1 cellular context compared by ENCODE assay signal in the genomic region with DNA sequence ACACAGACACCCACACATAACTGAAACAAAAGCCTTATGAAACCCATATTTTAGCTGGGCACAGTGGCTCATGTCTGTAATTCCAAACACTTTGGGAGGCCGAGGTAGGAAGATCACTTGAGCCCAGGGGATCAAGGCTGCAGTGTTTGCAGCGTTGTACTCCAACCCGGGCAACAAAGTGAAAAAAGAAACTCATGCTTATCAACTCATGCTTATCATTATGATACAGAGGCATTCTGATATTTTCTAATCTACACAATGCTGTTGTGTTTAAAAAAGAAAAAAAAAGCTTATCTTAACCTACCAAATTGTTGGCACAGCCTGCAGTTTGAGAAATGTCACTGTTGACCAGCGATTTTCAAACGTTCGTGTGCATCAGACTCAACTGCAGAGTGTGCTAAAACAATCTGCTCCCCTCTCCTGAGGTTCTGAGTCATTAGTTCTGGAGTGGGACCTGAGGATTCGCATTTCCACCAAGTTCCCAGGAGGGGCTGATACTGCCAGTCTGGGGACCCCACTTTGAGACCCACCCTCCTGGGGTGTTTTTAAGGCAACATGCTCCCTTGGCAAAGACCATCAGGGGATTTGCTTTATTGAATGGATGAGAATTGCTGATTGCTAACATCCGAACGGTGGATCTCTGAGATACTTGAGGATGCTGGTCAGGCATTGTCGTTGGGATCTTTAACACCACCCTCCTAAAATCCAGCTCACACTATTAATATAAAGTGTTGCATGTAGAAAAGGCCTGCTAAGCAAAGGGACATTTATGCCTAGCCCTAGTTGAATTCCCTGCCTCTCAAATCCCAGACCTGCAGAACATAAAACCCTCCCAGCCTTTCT.
A peak's percentile ranks its signal among the peaks of the same experiment; 100 is the strongest.
TF ChIP-seq lines count a peak whose summit lies in the region.

No MANE protein-coding gene starts in this region.

TF ChIP-seq in K562, 482 proteins besides CTCF, POLR2A, EP300 and RAD21 (continued from another document):
- TF ChIP-seq CC2D1A (IDR thresholded peaks at IDR 0.05) = 0 out of 2 replicates have a peak, but pooled peaks have one; percentile 26
- TF ChIP-seq ZNF79 (CRISPR knock-in tag; IDR thresholded peaks at IDR 0.05; ENCODE audit: low read depth) = no peak
- no peak for TF ChIP-seq PRMT5 (CRISPR knock-in tag; IDR thresholded peaks at IDR 0.05)
- TF ChIP-seq ZNF41 (CRISPR knock-in tag; conservative IDR thresholded peaks at IDR 0.05) = peak; percentile 53; the same call in 1 of the 2 replicates
- peak; percentile 72; the same call in 1 of the 2 replicates for TF ChIP-seq MEF2D (tag; conservative IDR thresholded peaks at IDR 0.05; ENCODE audit: low read depth)
- peak in 1 of 2 experiments; percentile 46; a peak in 2 of 4 replicates for TF ChIP-seq MAZ (CRISPR knock-in tag; conservative IDR thresholded peaks at IDR 0.05 in 1 of 2, IDR thresholded peaks at IDR 0.05 in 1 of 2)
- TF ChIP-seq ZNF589 (CRISPR knock-in tag; IDR thresholded peaks at IDR 0.05; ENCODE audit: low read depth) = no peak
- peak; percentile 38; the same call in 1 of the 2 replicates for TF ChIP-seq CREM (IDR thresholded peaks at IDR 0.05; ENCODE audit: low read depth)
- peak; percentile 52; the same call in 1 of the 2 replicates for TF ChIP-seq ZNF175 (CRISPR knock-in tag; IDR thresholded peaks at IDR 0.05; ENCODE audit: low read depth)
- TF ChIP-seq, protein P1, sequence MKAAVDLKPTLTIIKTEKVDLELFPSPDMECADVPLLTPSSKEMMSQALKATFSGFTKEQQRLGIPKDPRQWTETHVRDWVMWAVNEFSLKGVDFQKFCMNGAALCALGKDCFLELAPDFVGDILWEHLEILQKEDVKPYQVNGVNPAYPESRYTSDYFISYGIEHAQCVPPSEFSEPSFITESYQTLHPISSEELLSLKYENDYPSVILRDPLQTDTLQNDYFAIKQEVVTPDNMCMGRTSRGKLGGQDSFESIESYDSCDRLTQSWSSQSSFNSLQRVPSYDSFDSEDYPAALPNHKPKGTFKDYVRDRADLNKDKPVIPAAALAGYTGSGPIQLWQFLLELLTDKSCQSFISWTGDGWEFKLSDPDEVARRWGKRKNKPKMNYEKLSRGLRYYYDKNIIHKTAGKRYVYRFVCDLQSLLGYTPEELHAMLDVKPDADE (conservative IDR thresholded peaks at IDR 0.05; ENCODE audit: control insufficient read depth, low read depth, low read length) = no peak
- TF ChIP-seq SRSF9 (IDR thresholded peaks at IDR 0.05; ENCODE audit: borderline replicate concordance, low read depth, low read length) = no peak
- TF ChIP-seq SMARCA4 (IDR thresholded peaks at IDR 0.05) = peak; percentile 93
- peak; percentile 85 for TF ChIP-seq SMAD3 (CRISPR knock-in tag; conservative IDR thresholded peaks at IDR 0.05)
- TF ChIP-seq STAT5A (IDR thresholded peaks at IDR 0.05; ENCODE audit: borderline replicate concordance, low read length) = peak; percentile 70
- TF ChIP-seq, protein P2, sequence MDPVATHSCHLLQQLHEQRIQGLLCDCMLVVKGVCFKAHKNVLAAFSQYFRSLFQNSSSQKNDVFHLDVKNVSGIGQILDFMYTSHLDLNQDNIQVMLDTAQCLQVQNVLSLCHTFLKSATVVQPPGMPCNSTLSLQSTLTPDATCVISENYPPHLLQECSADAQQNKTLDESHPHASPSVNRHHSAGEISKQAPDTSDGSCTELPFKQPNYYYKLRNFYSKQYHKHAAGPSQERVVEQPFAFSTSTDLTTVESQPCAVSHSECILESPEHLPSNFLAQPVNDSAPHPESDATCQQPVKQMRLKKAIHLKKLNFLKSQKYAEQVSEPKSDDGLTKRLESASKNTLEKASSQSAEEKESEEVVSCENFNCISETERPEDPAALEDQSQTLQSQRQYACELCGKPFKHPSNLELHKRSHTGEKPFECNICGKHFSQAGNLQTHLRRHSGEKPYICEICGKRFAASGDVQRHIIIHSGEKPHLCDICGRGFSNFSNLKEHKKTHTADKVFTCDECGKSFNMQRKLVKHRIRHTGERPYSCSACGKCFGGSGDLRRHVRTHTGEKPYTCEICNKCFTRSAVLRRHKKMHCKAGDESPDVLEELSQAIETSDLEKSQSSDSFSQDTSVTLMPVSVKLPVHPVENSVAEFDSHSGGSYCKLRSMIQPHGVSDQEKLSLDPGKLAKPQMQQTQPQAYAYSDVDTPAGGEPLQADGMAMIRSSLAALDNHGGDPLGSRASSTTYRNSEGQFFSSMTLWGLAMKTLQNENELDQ (CRISPR knock-in tag; IDR thresholded peaks at IDR 0.05; ENCODE audit: borderline replicate concordance) = no peak
- peak; percentile 49; the same call in 1 of the 2 replicates for TF ChIP-seq BHLHE40 (IDR thresholded peaks at IDR 0.05; ENCODE audit: low read length)
- TF ChIP-seq GATAD2A (IDR thresholded peaks at IDR 0.05) = 0 out of 2 replicates have a peak, but pooled peaks have one; percentile 46
- peak; percentile 45 for TF ChIP-seq MEIS2 (IDR thresholded peaks at IDR 0.05; ENCODE audit: partially characterized antibody)
- peak; percentile 13 to 26; a peak in 1 of 4 replicates for TF ChIP-seq FOXK2 (conservative IDR thresholded peaks at IDR 0.05 in 1 of 2, IDR thresholded peaks at IDR 0.05 in 1 of 2; ENCODE audit: low read depth in 2 of 2)
- peak; percentile 96 for TF ChIP-seq FOXM1 (IDR thresholded peaks at IDR 0.05; ENCODE audit: low read depth)
- no peak for TF ChIP-seq FOXM1 (CRISPR knock-in tag; IDR thresholded peaks at IDR 0.05; ENCODE audit: low read depth)
- TF ChIP-seq CBX1 (IDR thresholded peaks at IDR 0.05; ENCODE audit: low read depth) = no peak
- peak; percentile 70; the same call in 1 of the 2 replicates for TF ChIP-seq HDAC2 (IDR thresholded peaks at IDR 0.05)
- no peak for TF ChIP-seq BDP1 (IDR thresholded peaks at IDR 0.05; ENCODE audit: insufficient read depth, insufficient read length)
- peak in 1 of 2 experiments; percentile 94; a peak in 2 of 4 replicates for TF ChIP-seq RCOR1 (IDR thresholded peaks at IDR 0.05; ENCODE audit: borderline replicate concordance in 1 of 2, low read depth in 2 of 2, low read length in 2 of 2)
- 0 out of 2 replicates have a peak, but pooled peaks have one; percentile 16 for TF ChIP-seq ZNF24 (IDR thresholded peaks at IDR 0.05)
- peak; percentile 56; the same call in 1 of the 2 replicates for TF ChIP-seq BCOR (IDR thresholded peaks at IDR 0.05)
- peak; percentile 89 for TF ChIP-seq NFIC (IDR thresholded peaks at IDR 0.05)
- peak; percentile 65 for TF ChIP-seq SMAD4 (CRISPR knock-in tag; conservative IDR thresholded peaks at IDR 0.05)
- TF ChIP-seq DNMT1 (IDR thresholded peaks at IDR 0.05) = no peak
- peak; percentile 95 for TF ChIP-seq CBFA2T2 (conservative IDR thresholded peaks at IDR 0.05)
- 0 out of 2 replicates have a peak, but pooled peaks have one; percentile 28 for TF ChIP-seq IFI16 (CRISPR knock-in tag; IDR thresholded peaks at IDR 0.05)
- peak in 1 of 2 experiments; percentile 69; a peak in 2 of 4 replicates for TF ChIP-seq HDAC1 (IDR thresholded peaks at IDR 0.05)
- no peak for TF ChIP-seq ZNF696 (CRISPR knock-in tag; conservative IDR thresholded peaks at IDR 0.05)
- TF ChIP-seq ZC3H11A (IDR thresholded peaks at IDR 0.05; ENCODE audit: low read depth, low read length) = peak; percentile 76; the same call in 1 of the 2 replicates
- no peak for TF ChIP-seq CHD4 (IDR thresholded peaks at IDR 0.05; ENCODE audit: insufficient read depth, insufficient replicate concordance, low read depth, low read length, poor library complexity, severe bottlenecking)
- TF ChIP-seq, protein P3, sequence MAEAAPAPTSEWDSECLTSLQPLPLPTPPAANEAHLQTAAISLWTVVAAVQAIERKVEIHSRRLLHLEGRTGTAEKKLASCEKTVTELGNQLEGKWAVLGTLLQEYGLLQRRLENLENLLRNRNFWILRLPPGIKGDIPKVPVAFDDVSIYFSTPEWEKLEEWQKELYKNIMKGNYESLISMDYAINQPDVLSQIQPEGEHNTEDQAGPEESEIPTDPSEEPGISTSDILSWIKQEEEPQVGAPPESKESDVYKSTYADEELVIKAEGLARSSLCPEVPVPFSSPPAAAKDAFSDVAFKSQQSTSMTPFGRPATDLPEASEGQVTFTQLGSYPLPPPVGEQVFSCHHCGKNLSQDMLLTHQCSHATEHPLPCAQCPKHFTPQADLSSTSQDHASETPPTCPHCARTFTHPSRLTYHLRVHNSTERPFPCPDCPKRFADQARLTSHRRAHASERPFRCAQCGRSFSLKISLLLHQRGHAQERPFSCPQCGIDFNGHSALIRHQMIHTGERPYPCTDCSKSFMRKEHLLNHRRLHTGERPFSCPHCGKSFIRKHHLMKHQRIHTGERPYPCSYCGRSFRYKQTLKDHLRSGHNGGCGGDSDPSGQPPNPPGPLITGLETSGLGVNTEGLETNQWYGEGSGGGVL (CRISPR knock-in tag; IDR thresholded peaks at IDR 0.05) = no peak
- 0 out of 2 replicates have a peak, but pooled peaks have one; percentile 62 for TF ChIP-seq ZKSCAN8 (CRISPR knock-in tag; IDR thresholded peaks at IDR 0.05)
- TF ChIP-seq, protein P4, sequence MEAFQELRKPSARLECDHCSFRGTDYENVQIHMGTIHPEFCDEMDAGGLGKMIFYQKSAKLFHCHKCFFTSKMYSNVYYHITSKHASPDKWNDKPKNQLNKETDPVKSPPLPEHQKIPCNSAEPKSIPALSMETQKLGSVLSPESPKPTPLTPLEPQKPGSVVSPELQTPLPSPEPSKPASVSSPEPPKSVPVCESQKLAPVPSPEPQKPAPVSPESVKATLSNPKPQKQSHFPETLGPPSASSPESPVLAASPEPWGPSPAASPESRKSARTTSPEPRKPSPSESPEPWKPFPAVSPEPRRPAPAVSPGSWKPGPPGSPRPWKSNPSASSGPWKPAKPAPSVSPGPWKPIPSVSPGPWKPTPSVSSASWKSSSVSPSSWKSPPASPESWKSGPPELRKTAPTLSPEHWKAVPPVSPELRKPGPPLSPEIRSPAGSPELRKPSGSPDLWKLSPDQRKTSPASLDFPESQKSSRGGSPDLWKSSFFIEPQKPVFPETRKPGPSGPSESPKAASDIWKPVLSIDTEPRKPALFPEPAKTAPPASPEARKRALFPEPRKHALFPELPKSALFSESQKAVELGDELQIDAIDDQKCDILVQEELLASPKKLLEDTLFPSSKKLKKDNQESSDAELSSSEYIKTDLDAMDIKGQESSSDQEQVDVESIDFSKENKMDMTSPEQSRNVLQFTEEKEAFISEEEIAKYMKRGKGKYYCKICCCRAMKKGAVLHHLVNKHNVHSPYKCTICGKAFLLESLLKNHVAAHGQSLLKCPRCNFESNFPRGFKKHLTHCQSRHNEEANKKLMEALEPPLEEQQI (IDR thresholded peaks at IDR 0.05) = peak; percentile 52; the same call in 1 of the 2 replicates
- peak; percentile 50; the same call in 1 of the 2 replicates for TF ChIP-seq GATAD2B (IDR thresholded peaks at IDR 0.05; ENCODE audit: borderline replicate concordance)
- TF ChIP-seq, protein P5, sequence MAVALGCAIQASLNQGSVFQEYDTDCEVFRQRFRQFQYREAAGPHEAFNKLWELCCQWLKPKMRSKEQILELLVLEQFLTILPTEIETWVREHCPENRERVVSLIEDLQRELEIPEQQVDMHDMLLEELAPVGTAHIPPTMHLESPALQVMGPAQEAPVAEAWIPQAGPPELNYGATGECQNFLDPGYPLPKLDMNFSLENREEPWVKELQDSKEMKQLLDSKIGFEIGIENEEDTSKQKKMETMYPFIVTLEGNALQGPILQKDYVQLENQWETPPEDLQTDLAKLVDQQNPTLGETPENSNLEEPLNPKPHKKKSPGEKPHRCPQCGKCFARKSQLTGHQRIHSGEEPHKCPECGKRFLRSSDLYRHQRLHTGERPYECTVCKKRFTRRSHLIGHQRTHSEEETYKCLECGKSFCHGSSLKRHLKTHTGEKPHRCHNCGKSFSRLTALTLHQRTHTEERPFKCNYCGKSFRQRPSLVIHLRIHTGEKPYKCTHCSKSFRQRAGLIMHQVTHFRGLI (CRISPR knock-in tag; IDR thresholded peaks at IDR 0.05) = peak; percentile 82; the same call in 1 of the 2 replicates
- TF ChIP-seq POLR2AphosphoS5 (IDR thresholded peaks at IDR 0.05; ENCODE audit: control insufficient read depth, insufficient read depth, low read depth, low read length) = peak; percentile 56; the same call in 1 of the 2 replicates
- 0 out of 2 replicates have a peak, but pooled peaks have one; percentile 22 for TF ChIP-seq L3MBTL2 (IDR thresholded peaks at IDR 0.05)
- TF ChIP-seq SRSF3 (IDR thresholded peaks at IDR 0.05; ENCODE audit: insufficient read depth, low read length) = no peak
- peak; percentile 89 for TF ChIP-seq PML (IDR thresholded peaks at IDR 0.05; ENCODE audit: low read length)
- peak; percentile 86 to 92 for TF ChIP-seq TRIM24 (IDR thresholded peaks at IDR 0.05)
- TF ChIP-seq, protein P6, sequence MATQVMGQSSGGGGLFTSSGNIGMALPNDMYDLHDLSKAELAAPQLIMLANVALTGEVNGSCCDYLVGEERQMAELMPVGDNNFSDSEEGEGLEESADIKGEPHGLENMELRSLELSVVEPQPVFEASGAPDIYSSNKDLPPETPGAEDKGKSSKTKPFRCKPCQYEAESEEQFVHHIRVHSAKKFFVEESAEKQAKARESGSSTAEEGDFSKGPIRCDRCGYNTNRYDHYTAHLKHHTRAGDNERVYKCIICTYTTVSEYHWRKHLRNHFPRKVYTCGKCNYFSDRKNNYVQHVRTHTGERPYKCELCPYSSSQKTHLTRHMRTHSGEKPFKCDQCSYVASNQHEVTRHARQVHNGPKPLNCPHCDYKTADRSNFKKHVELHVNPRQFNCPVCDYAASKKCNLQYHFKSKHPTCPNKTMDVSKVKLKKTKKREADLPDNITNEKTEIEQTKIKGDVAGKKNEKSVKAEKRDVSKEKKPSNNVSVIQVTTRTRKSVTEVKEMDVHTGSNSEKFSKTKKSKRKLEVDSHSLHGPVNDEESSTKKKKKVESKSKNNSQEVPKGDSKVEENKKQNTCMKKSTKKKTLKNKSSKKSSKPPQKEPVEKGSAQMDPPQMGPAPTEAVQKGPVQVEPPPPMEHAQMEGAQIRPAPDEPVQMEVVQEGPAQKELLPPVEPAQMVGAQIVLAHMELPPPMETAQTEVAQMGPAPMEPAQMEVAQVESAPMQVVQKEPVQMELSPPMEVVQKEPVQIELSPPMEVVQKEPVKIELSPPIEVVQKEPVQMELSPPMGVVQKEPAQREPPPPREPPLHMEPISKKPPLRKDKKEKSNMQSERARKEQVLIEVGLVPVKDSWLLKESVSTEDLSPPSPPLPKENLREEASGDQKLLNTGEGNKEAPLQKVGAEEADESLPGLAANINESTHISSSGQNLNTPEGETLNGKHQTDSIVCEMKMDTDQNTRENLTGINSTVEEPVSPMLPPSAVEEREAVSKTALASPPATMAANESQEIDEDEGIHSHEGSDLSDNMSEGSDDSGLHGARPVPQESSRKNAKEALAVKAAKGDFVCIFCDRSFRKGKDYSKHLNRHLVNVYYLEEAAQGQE (CRISPR knock-in tag; IDR thresholded peaks at IDR 0.05; ENCODE audit: low read depth) = no peak
- peak; percentile 47 for TF ChIP-seq ATF7 (IDR thresholded peaks at IDR 0.05)
- TF ChIP-seq ATF1 (CRISPR knock-in tag; IDR thresholded peaks at IDR 0.05) = no peak
- TF ChIP-seq ATF1 (tag; IDR thresholded peaks at IDR 0.05) = no peak
- peak; percentile 17; the same call in 1 of the 2 replicates for TF ChIP-seq NFE2 (IDR thresholded peaks at IDR 0.05; ENCODE audit: low read depth)
- peak in 1 of 2 experiments; percentile 93; a peak in 2 of 4 replicates for TF ChIP-seq ARNT (IDR thresholded peaks at IDR 0.05)
TF ChIP-seq in K562: peak in this region for 97.
